Comparison of ENCODE assay signal across 21 cellular contexts in genomic region chr5:78824826-78825225, GRCh38.
A peak's percentile ranks its signal among the peaks of the same experiment; 100 is the strongest.
DNase-seq lines count a peak whose midpoint lies in the region; ATAC-seq, FAIRE-seq and TF ChIP-seq lines count a peak whose summit lies in the region.
"Had no signal": no experiment of that assay in that cellular context is flagged by ENCODE, and none has a peak within 500 bp of the region (broad histone marks: within the 10 kb centered on the region; RNA-seq: fewer than 3 reads in every experiment).

No MANE protein-coding gene starts in this region.

- CTCF ChIA-PET in Calu3 (lab: Charles Lee) = no interaction called here

- no peak overlapping the region for H3K27ac Mint-ChIP-seq in Calu3 (ENCODE audit: unreplicated experiment)
- H3K27ac Mint-ChIP-seq: activated naive CD4-positive, alpha-beta T cell treated with anti-CD3 and anti-CD28 coated beads, Interleukin-2, amount 50 U/mL, for 24 hours had no signal

- BruUV-seq in Calu3 (replicated peaks; lab: Mats Ljungman, UMichigan) = no TSS peak

- no peaks in the 10 kb centered on the region for H3K36me3 ChIP-seq in ascending aorta
- no peaks in the 10 kb centered on the region for H3K36me3 ChIP-seq in heart left ventricle
- H3K36me3 ChIP-seq in pancreas = no peaks in the 10 kb centered on the region
- H3K36me3 ChIP-seq: breast epithelium, sigmoid colon had no signal

- no peak for TF ChIP-seq POLR2A in heart left ventricle (IDR thresholded peaks at IDR 0.05)
- TF ChIP-seq POLR2A in H54 (IDR thresholded peaks at IDR 0.05; ENCODE audit: low read depth, low read length) = no peak

- no peak for TF ChIP-seq CTCF in ascending aorta (IDR thresholded peaks at IDR 0.05)
- TF ChIP-seq CTCF in heart left ventricle (IDR thresholded peaks at IDR 0.05) = no peak
- no peak for TF ChIP-seq CTCF in pancreas (IDR thresholded peaks at IDR 0.05)
- no peak for TF ChIP-seq CTCF in Calu3 (IDR thresholded peaks at IDR 0.05; ENCODE audit: unreplicated experiment)

- intact Hi-C loops in ascending aorta (cut with DNase I) (no loop called here), heart left ventricle (cut with DNase I) (no loop called here), pancreas (cut with DNase I) (no loop called here), Calu3 (cut with micrococcal nuclease; ENCODE audit: unreplicated experiment) (no loop called here)

- WGBS in heart left ventricle, 4 donors = 57 to 61% (median 60%) methylated on average over 2 of the region's 2 CpGs
- WGBS in pancreas, 2 donors = 25 to 33% methylated on average over 2 of the region's 2 CpGs

- no peaks in the 10 kb centered on the region for H3K36me3 Mint-ChIP-seq in Calu3 (ENCODE audit: insufficient read depth, unreplicated experiment)

- DNase-seq in GM19239 (ENCODE audit: insufficient read length, low spot score) (no peak), ascending aorta (ENCODE audit: low spot score in 2 of 2) (no peak), heart left ventricle (no peak), stromal cell of bone marrow (ENCODE audit: low read depth) (peak; percentile 45), pancreas (no peak), Calu3 (no peak), H54 (ENCODE audit: insufficient read length, low spot score) (no peak)
- DNase-seq: activated T-cell treated with anti-CD3 and anti-CD28 coated beads for 4 hours; GM23248; NCI-H2029 treated with DMSO at 0.1 percent for 48 hours; NCI-H510A; PC-9; sigmoid colon; stimulated activated CD4-positive, alpha-beta T cell treated with anti-CD3 and anti-CD28 coated beads, Interleukin-2, amount 100 ng/mL, for 48 hours had no signal

- no peaks in the 10 kb centered on the region for H3K4me1 Mint-ChIP-seq in Calu3 (ENCODE audit: low read depth, unreplicated experiment)
- H3K4me1 Mint-ChIP-seq: activated naive CD4-positive, alpha-beta T cell treated with anti-CD3 and anti-CD28 coated beads, Interleukin-2, amount 50 U/mL, for 24 hours had no signal

- H3K9me3 ChIP-seq in ascending aorta (no peaks in the 10 kb centered on the region), heart left ventricle (peaks cover 0 to 8% (median 0%) of the 10 kb centered on the region in 12 donors), pancreas (no peaks in the 10 kb centered on the region)
- H3K9me3 ChIP-seq: breast epithelium, esophagus muscularis mucosa, sigmoid colon had no signal

- H3K4me3 Mint-ChIP-seq in Calu3 (ENCODE audit: low read depth, unreplicated experiment) = no peak overlapping the region
- H3K4me3 Mint-ChIP-seq: activated naive CD4-positive, alpha-beta T cell treated with anti-CD3 and anti-CD28 coated beads, Interleukin-2, amount 50 U/mL, for 24 hours had no signal

- H3K9me3 Mint-ChIP-seq in Calu3 (ENCODE audit: low read depth, unreplicated experiment) = no peaks in the 10 kb centered on the region
- H3K9me3 Mint-ChIP-seq: activated naive CD4-positive, alpha-beta T cell treated with anti-CD3 and anti-CD28 coated beads, Interleukin-2, amount 50 U/mL, for 24 hours had no signal

- FAIRE-seq in GM19239 (lab: Jason Lieb, UNC) (peak; percentile 78), pancreas (lab: Jason Lieb, UNC) (no peak), H54 (lab: Jason Lieb, UNC) (no peak)
- FAIRE-seq: GM12878, keratinocyte had no signal

- H3K27me3 Mint-ChIP-seq in Calu3 (ENCODE audit: unreplicated experiment) = no peaks in the 10 kb centered on the region
- H3K27me3 Mint-ChIP-seq: activated naive CD4-positive, alpha-beta T cell treated with anti-CD3 and anti-CD28 coated beads, Interleukin-2, amount 50 U/mL, for 24 hours had no signal

- H3K27ac ChIP-seq in ascending aorta = peak overlapping the region; percentile 51 to 58
- H3K27ac ChIP-seq in heart left ventricle = peak overlapping the region in 7 of 12 donors; percentile 0 to 48 (median 19)
- H3K27ac ChIP-seq in pancreas = no peak overlapping the region
- H3K27ac ChIP-seq: esophagus muscularis mucosa, GM23248, hepatocyte, PC-9 had no signal

- peak in 2 of 4 donors; percentile 28 to 31 for ATAC-seq in heart left ventricle
- ATAC-seq in pancreas = no peak
- no peak for ATAC-seq in GM18861 (IDR thresholded peaks at IDR 0.05; ENCODE audit: unreplicated experiment)
- ATAC-seq: GM12878 had no signal

- H3K4me1 ChIP-seq in ascending aorta (peaks cover 0 to 11% of the 10 kb centered on the region in 2 donors), heart left ventricle (peaks cover 0 to 32% (median 2%) of the 10 kb centered on the region in 12 donors), pancreas (no peaks in the 10 kb centered on the region)
- H3K4me1 ChIP-seq: breast epithelium had no signal

- no peak overlapping the region for H3K4me3 ChIP-seq in ascending aorta
- H3K4me3 ChIP-seq in heart left ventricle = no peak overlapping the region
- no peak overlapping the region for H3K4me3 ChIP-seq in pancreas
- H3K4me3 ChIP-seq: breast epithelium, esophagus muscularis mucosa, GM12878, GM23248, hepatocyte, PC-9, sigmoid colon had no signal

- H3K27me3 ChIP-seq in ascending aorta = no peaks in the 10 kb centered on the region
- no peaks in the 10 kb centered on the region for H3K27me3 ChIP-seq in heart left ventricle
- H3K27me3 ChIP-seq in pancreas = no peaks in the 10 kb centered on the region
- H3K27me3 ChIP-seq: breast epithelium, esophagus muscularis mucosa, hepatocyte, sigmoid colon had no signal

Comparison
In these comparisons a context has a peak if more than half of its experiments do, and no peak if none do; other contexts are left out.
1. H3K27ac ChIP-seq: peak in ascending aorta (2 of 2) and heart left ventricle (7 of 12); none in pancreas (0 of 4).